In the genomic region with DNA sequence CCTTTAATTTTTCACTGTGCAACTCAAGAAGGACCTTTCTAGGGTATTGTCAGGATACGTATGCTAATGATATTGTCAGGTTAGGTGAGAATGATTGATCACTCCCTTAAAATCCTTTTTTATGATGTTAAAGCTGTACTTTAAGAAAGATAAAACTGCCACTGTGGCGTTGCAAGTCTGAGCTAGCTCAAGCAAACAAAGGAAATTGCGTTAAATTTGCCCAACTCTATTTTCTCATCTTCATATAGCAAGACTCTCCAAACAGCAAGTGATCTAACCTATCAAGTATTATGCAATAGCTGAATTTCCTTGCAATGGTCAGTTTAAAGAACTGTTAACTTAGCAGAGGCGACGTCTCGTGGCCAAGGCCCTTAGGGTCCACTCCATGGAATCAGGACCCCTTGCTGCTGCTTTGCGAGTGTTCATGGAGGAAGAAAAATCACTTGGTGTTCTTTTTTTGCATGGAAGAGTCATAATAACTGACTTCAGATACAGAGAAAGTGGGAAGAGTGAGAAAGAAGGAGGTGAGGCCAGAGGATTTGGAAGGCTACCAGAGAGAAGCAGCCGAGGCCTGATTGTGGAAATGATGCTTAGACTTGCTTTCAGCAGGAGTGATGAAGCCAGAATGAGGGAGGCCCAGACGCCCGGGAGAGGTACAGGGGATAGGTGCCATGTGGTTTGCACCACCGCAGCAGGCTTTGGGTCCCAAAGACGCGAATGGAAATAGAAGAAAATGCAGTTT, we compare ENCODE assay signal across 12 cellular contexts. TPM values are rescaled to one million over a fixed set of nuclear protein-coding genes. Genes with fewer than 3 reads are reported as not detected.
DNase-seq lines count a peak whose midpoint lies in the region; ATAC-seq, FAIRE-seq and TF ChIP-seq lines count a peak whose summit lies in the region.
"Had no signal": no experiment of that assay in that cellular context is flagged by ENCODE, and none has a peak within 500 bp of the region (broad histone marks: within the 10 kb centered on the region; RNA-seq: fewer than 3 reads in every experiment).

No MANE protein-coding gene starts in this region.

- peaks cover 2% of the 10 kb centered on the region for H3K9me1 ChIP-seq in keratinocyte (ENCODE audit: control insufficient read depth, extremely low read depth, insufficient read depth, low read length)

- no peaks in the 10 kb centered on the region for H3K9me3 ChIP-seq in CD4-positive, CD25-positive, alpha-beta regulatory T cell (ENCODE audit: control insufficient read depth in 2 of 2, low read length in 2 of 2)
- H3K9me3 ChIP-seq in H9 (ENCODE audit: control insufficient read depth, low read depth, low read length), result no peaks in the 10 kb centered on the region
- H3K9me3 ChIP-seq in keratinocyte (ENCODE audit: control insufficient read depth, low read depth, low read length), result no peaks in the 10 kb centered on the region
- no peaks in the 10 kb centered on the region for H3K9me3 ChIP-seq in kidney (ENCODE audit: control insufficient read depth in 1 of 2, low read length in 2 of 2)
- H3K9me3 ChIP-seq in pancreas, result no peaks in the 10 kb centered on the region
- H3K9me3 ChIP-seq: thyroid gland had no signal

- no peak for FAIRE-seq in keratinocyte (lab: Jason Lieb, UNC)
- FAIRE-seq in kidney (lab: Jason Lieb, UNC), result no peak
- no peak for FAIRE-seq in pancreas (lab: Jason Lieb, UNC)

- H2BK5ac ChIP-seq in H9 (ENCODE audit: insufficient read length, low read length), result no peak overlapping the region

- no peak overlapping the region for H2BK15ac ChIP-seq in H9 (ENCODE audit: low read depth, low read length)

- H3K4me2 ChIP-seq in H9 (ENCODE audit: insufficient read depth, insufficient read length, low read length), result no peak overlapping the region
- peak overlapping the region; percentile 96 for H3K4me2 ChIP-seq in keratinocyte (ENCODE audit: control insufficient read depth, extremely low read depth, insufficient read depth, low read depth, low read length)

- H4K20me1 ChIP-seq in H9 (ENCODE audit: control insufficient read depth, insufficient read depth, insufficient read length) (no peaks in the 10 kb centered on the region), keratinocyte (ENCODE audit: control insufficient read depth, extremely low read depth, insufficient read depth, low read length) (no peaks in the 10 kb centered on the region)

- H2BK12ac ChIP-seq in H9 (ENCODE audit: insufficient read length, low read depth, low read length), result no peak overlapping the region

- H3K36me3 Mint-ChIP-seq in CD4-positive, CD25-positive, alpha-beta regulatory T cell, result peaks cover 8% of the 10 kb centered on the region
- H3K36me3 Mint-ChIP-seq in H9 (ENCODE audit: insufficient read depth in 1 of 3, low read depth in 3 of 3), result no peaks in the 10 kb centered on the region
- peaks cover 28% of the 10 kb centered on the region for H3K36me3 Mint-ChIP-seq in activated CD8-positive, alpha-beta T cell treated with anti-CD3 and anti-CD28 coated beads for 36 hours (ENCODE audit: low read depth)

- H2AFZ ChIP-seq in H9 (ENCODE audit: low read length) (no peak overlapping the region), keratinocyte (ENCODE audit: control insufficient read depth, low read length) (no peak overlapping the region)

- H3K27me3 Mint-ChIP-seq in CD4-positive, CD25-positive, alpha-beta regulatory T cell, result peaks cover 5% of the 10 kb centered on the region
- H3K27me3 Mint-ChIP-seq in H9 (ENCODE audit: low read depth), result peaks cover 16% of the 10 kb centered on the region
- no peaks in the 10 kb centered on the region for H3K27me3 Mint-ChIP-seq in activated CD8-positive, alpha-beta T cell treated with anti-CD3 and anti-CD28 coated beads for 36 hours

- H3K9ac ChIP-seq in H9 (ENCODE audit: extremely low read depth, insufficient read length, low read length) (no peak overlapping the region), keratinocyte (ENCODE audit: control insufficient read depth, extremely low read depth, insufficient read depth, low read length) (no peak overlapping the region), kidney (ENCODE audit: low read length in 2 of 2) (no peak overlapping the region)

- H3K27ac Mint-ChIP-seq in CD4-positive, CD25-positive, alpha-beta regulatory T cell, result peak overlapping the region; percentile 81 to 96 (median 91)
- H3K27ac Mint-ChIP-seq in H9, result no peak overlapping the region
- H3K27ac Mint-ChIP-seq in activated CD8-positive, alpha-beta T cell treated with anti-CD3 and anti-CD28 coated beads for 36 hours, result peak overlapping the region; percentile 90

- peaks cover 68% of the 10 kb centered on the region for H3K4me1 ChIP-seq in CD4-positive, CD25-positive, alpha-beta regulatory T cell (ENCODE audit: control insufficient read depth, insufficient read depth, low read length, poor library complexity, severe bottlenecking)
- H3K4me1 ChIP-seq in H9 (ENCODE audit: insufficient read depth, low read length), result peaks cover 5% of the 10 kb centered on the region; the same call in 1 of the 2 replicates
- H3K4me1 ChIP-seq in keratinocyte (ENCODE audit: control insufficient read depth, extremely low read depth, insufficient read depth, low read length), result peaks cover 17% of the 10 kb centered on the region
- H3K4me1 ChIP-seq in kidney (ENCODE audit: control insufficient read depth in 1 of 2, insufficient read depth in 1 of 2, low read depth in 1 of 2, low read length in 2 of 2), result peaks cover 6 to 7% of the 10 kb centered on the region in 2 donors
- H3K4me1 ChIP-seq in pancreas, result peaks cover 0 to 8% (median 0%) of the 10 kb centered on the region in 3 donors

- CTCF ChIA-PET in activated CD8-positive, alpha-beta T cell treated with anti-CD3 and anti-CD28 coated beads for 36 hours (lab: Charles Lee), result no interaction called here

- H3K9me3 Mint-ChIP-seq in CD4-positive, CD25-positive, alpha-beta regulatory T cell, result no peaks in the 10 kb centered on the region
- no peaks in the 10 kb centered on the region for H3K9me3 Mint-ChIP-seq in H9
- H3K9me3 Mint-ChIP-seq in activated CD8-positive, alpha-beta T cell treated with anti-CD3 and anti-CD28 coated beads for 36 hours, result no peaks in the 10 kb centered on the region

- H3K79me2 ChIP-seq in H9 (ENCODE audit: insufficient read depth, low read length) (no peaks in the 10 kb centered on the region; the same call in 1 of the 2 replicates), keratinocyte (ENCODE audit: control insufficient read depth, insufficient read depth, low read length) (peaks cover 59% of the 10 kb centered on the region)

- H3K56ac ChIP-seq in H9 (ENCODE audit: insufficient read length, low read depth, low read length), result no peak overlapping the region

- H2BK20ac ChIP-seq in H9 (ENCODE audit: low read depth, low read length, poor library complexity, severe bottlenecking), result no peak overlapping the region

- H4K5ac ChIP-seq in H9 (ENCODE audit: insufficient read length, low read depth, low read length), result no peak overlapping the region

- no peak overlapping the region for H2AK5ac ChIP-seq in H9 (ENCODE audit: insufficient read length, low read length)

- H3K14ac ChIP-seq in H9 (ENCODE audit: insufficient read depth, low read length), result no peak overlapping the region

- H4K91ac ChIP-seq in H9 (ENCODE audit: insufficient read length, low read depth, low read length), result no peak overlapping the region

- no CpG with 5 or more reads among the region's 13 CpGs for WGBS in H9 (ENCODE audit: extremely low coverage, insufficient read length, low lambda C conversion rate)
- 90 to 91% methylated on average over 13 of the region's 13 CpGs for WGBS in pancreas, 2 donors

- ATAC-seq in CD4-positive, CD25-positive, alpha-beta regulatory T cell (ENCODE audit: low read depth in 2 of 2), result no peak
- no peak for ATAC-seq in activated CD8-positive, alpha-beta T cell treated with anti-CD3 and anti-CD28 coated beads for 36 hours
- no peak for ATAC-seq in HG03196 (IDR thresholded peaks at IDR 0.05; ENCODE audit: unreplicated experiment)
- no peak for ATAC-seq in HG02870 (IDR thresholded peaks at IDR 0.05; ENCODE audit: unreplicated experiment)
- no peak for ATAC-seq in pancreas
- ATAC-seq: sciatic nerve had no signal

- H3K36me3 ChIP-seq in CD4-positive, CD25-positive, alpha-beta regulatory T cell (ENCODE audit: control insufficient read depth, insufficient read depth, low read length), result no peaks in the 10 kb centered on the region
- H3K36me3 ChIP-seq in keratinocyte (ENCODE audit: control insufficient read depth in 2 of 2, extremely low read depth in 1 of 2, insufficient read depth in 2 of 2, low read length in 2 of 2), result no peaks in the 10 kb centered on the region
- H3K36me3 ChIP-seq in kidney (ENCODE audit: control insufficient read depth in 1 of 2, insufficient read depth in 2 of 2, low read length in 2 of 2), result no peaks in the 10 kb centered on the region
- H3K36me3 ChIP-seq in pancreas, result no peaks in the 10 kb centered on the region
- H3K36me3 ChIP-seq: cardiac muscle cell, thyroid gland had no signal

- H3K27ac ChIP-seq in CD4-positive, CD25-positive, alpha-beta regulatory T cell (ENCODE audit: insufficient read depth, low read length, poor library complexity, severe bottlenecking), result peak overlapping the region; percentile 84
- H3K27ac ChIP-seq in H9 (ENCODE audit: insufficient read length, low read depth, low read length) (no peak overlapping the region), keratinocyte (ENCODE audit: control insufficient read depth, insufficient read depth, low read length) (no peak overlapping the region), kidney (ENCODE audit: low read depth in 2 of 2, low read length in 2 of 2) (no peak overlapping the region), pancreas (no peak overlapping the region)
- H3K27ac ChIP-seq: cardiac muscle cell, thyroid gland had no signal

- no peak overlapping the region for H4K8ac ChIP-seq in H9 (replicated peaks; ENCODE audit: insufficient read length, low read depth, low read length)

- H3K79me1 ChIP-seq in H9 (ENCODE audit: insufficient read depth, low read depth, low read length, poor library complexity, severe bottlenecking), result peaks cover 2% of the 10 kb centered on the region

- no peak for DNase-seq in CD4-positive, CD25-positive, alpha-beta regulatory T cell
- DNase-seq in H9 (no peak), keratinocyte (ENCODE audit: low read depth, low spot score) (no peak), kidney (no peak), pancreas (no peak)
- no peak for DNase-seq in activated CD8-positive, alpha-beta T cell treated with anti-CD3 and anti-CD28 coated beads for 36 hours
- DNase-seq: GF-D8, thyroid gland had no signal

- H3K4me3 ChIP-seq in CD4-positive, CD25-positive, alpha-beta regulatory T cell (ENCODE audit: low read depth, low read length), result peak overlapping the region; percentile 99
- H3K4me3 ChIP-seq in keratinocyte (ENCODE audit: control insufficient read depth in 2 of 3, extremely low read depth in 1 of 3, insufficient read depth in 2 of 3, low read depth in 1 of 3, low read length in 3 of 3) (no peak overlapping the region), kidney (ENCODE audit: low read length in 2 of 2) (no peak overlapping the region), pancreas (no peak overlapping the region)
- H3K4me3 ChIP-seq: thyroid gland had no signal

- H3K4ac ChIP-seq in H9 (ENCODE audit: low read depth, low read length), result no peak overlapping the region

- H3K23ac ChIP-seq in H9 (ENCODE audit: insufficient read length, low read depth, low read length), result no peak overlapping the region

- TF ChIP-seq CTCF in H9 (conservative IDR thresholded peaks at IDR 0.05) (no peak), keratinocyte (optimal IDR thresholded peaks at IDR 0.05 in 1 of 3, IDR thresholded peaks at IDR 0.05 in 1 of 3, conservative IDR thresholded peaks at IDR 0.05 in 1 of 3; ENCODE audit: extremely low read depth in 1 of 3, insufficient read depth in 2 of 3, low read length in 3 of 3) (no peak), kidney (IDR thresholded peaks at IDR 0.05; ENCODE audit: borderline replicate concordance, extremely low read depth, insufficient read depth) (no peak), pancreas (IDR thresholded peaks at IDR 0.05) (no peak)
- TF ChIP-seq CTCF in activated CD8-positive, alpha-beta T cell treated with anti-CD3 and anti-CD28 coated beads for 36 hours (IDR thresholded peaks at IDR 0.05), result no peak

- dilution Hi-C loops in keratinocyte (cut with MboI; ENCODE audit: extremely low pct_ligation_motif_present, low sequenced_read_pairs), result no loop called here

- no peaks in the 10 kb centered on the region for H3K27me3 ChIP-seq in CD4-positive, CD25-positive, alpha-beta regulatory T cell (ENCODE audit: control insufficient read depth, insufficient read depth, low read length)
- H3K27me3 ChIP-seq in H9 (ENCODE audit: insufficient read depth, low read length), result peaks cover 5% of the 10 kb centered on the region; the same call in 1 of the 2 replicates
- no peaks in the 10 kb centered on the region for H3K27me3 ChIP-seq in keratinocyte (ENCODE audit: control insufficient read depth, extremely low read depth, insufficient read depth, low read length)
- H3K27me3 ChIP-seq in pancreas, result no peaks in the 10 kb centered on the region
- H3K27me3 ChIP-seq: cardiac muscle cell, thyroid gland had no signal

- H3K4me1 Mint-ChIP-seq in CD4-positive, CD25-positive, alpha-beta regulatory T cell, result peaks cover 31 to 72% (median 53%) of the 10 kb centered on the region in 4 donors
- H3K4me1 Mint-ChIP-seq in H9, result peaks cover 29 to 31% of the 10 kb centered on the region in 2 experiments
- H3K4me1 Mint-ChIP-seq in activated CD8-positive, alpha-beta T cell treated with anti-CD3 and anti-CD28 coated beads for 36 hours (ENCODE audit: low read depth), result peaks cover 64% of the 10 kb centered on the region

- H3K23me2 ChIP-seq in H9 (ENCODE audit: insufficient read length, low read depth, low read length, poor library complexity, severe bottlenecking), result peaks cover 11% of the 10 kb centered on the region

- POLR2A ChIA-PET in activated CD8-positive, alpha-beta T cell treated with anti-CD3 and anti-CD28 coated beads for 36 hours (lab: Charles Lee), result interaction anchor here (0.9 to 1.4 kb wide), 3 partner anchors 14 to 81 kb away, joined by 3 to 4 read pairs (median 3); no protein-coding TSS in a partner anchor

- no peak overlapping the region for H2BK120ac ChIP-seq in H9 (ENCODE audit: low read depth, low read length, poor library complexity, severe bottlenecking)

- no peak overlapping the region for H3K18ac ChIP-seq in H9 (ENCODE audit: insufficient read length, low read depth, low read length)

- intact Hi-C loops in activated CD8-positive, alpha-beta T cell treated with anti-CD3 and anti-CD28 coated beads for 36 hours (cut with micrococcal nuclease), result loop anchor here (5.0 kb wide), 1 partner anchor 38 kb away; no protein-coding TSS in a partner anchor
- intact Hi-C loops in kidney (cut with DNase I) (no loop called here), pancreas (cut with DNase I) (no loop called here)

- H3T11ph ChIP-seq in H9 (ENCODE audit: low read length), result no peak overlapping the region

- peak overlapping the region; percentile 92 to 98 (median 94) for H3K4me3 Mint-ChIP-seq in CD4-positive, CD25-positive, alpha-beta regulatory T cell
- peak overlapping the region; percentile 18 to 63; a peak in 2 of 5 replicates for H3K4me3 Mint-ChIP-seq in H9
- H3K4me3 Mint-ChIP-seq in activated CD8-positive, alpha-beta T cell treated with anti-CD3 and anti-CD28 coated beads for 36 hours, result peak overlapping the region; percentile 85

RNA-seq across cellular contexts. Expression of gene TRAF3, which starts 2.5 kb away (rescaled TPM):
- total RNA-seq in CD4-positive, CD25-positive, alpha-beta regulatory T cell, result 71.2 TPM
- polyA plus RNA-seq in CD4-positive, CD25-positive, alpha-beta regulatory T cell, result 10 to 100 TPM; 17.7 to 26.9 (median 20.4) TPM
- total RNA-seq in H9 (2021) (9.6 TPM in 2 replicates), kidney (35.4 TPM), pancreas (10 to 100 TPM in 1 of 6 donors, 1 to 10 TPM in 5; 4.3 to 14.7 (median 6.4) TPM)
- total RNA-seq in activated CD8-positive, alpha-beta T cell treated with anti-CD3 and anti-CD28 coated beads for 36 hours, result 10 to 100 TPM; 39.1 to 40.2 TPM
- polyA plus RNA-seq in keratinocyte (11.0 to 20.1 TPM (median 12.5 TPM) in 3 replicates), kidney (ENCODE audit: insufficient read depth, low read depth, low replicate concordance) (5.2 TPM), pancreas (1 to 10 TPM; 3.6 to 4.5 TPM)
- polyA plus RNA-seq in keratinocyte (2011; ENCODE audit: low read depth), result 11.3 TPM
- 14.0 and 17.4 TPM in 2 replicates for polyA plus RNA-seq in keratinocyte (2011; cell fraction: cytosol; rRNA removed)
- 18.8 and 22.7 TPM in 2 replicates for polyA plus RNA-seq in keratinocyte (2011; cell fraction: nucleus; rRNA removed)
- polyA plus RNA-seq in keratinocyte (2012; ENCODE audit: low replicate concordance), result 5.2 and 16.8 TPM in 2 replicates
- 21.9 to 45.6 TPM (median 25.2 TPM) in 3 replicates for polyA minus RNA-seq in keratinocyte
- 12.5 TPM for polyA minus RNA-seq in keratinocyte (2011; cell fraction: cytosol; rRNA and poly(A)+ RNA removed)
- 11.1 and 14.6 TPM in 2 replicates for polyA minus RNA-seq in keratinocyte (2011; cell fraction: nucleus; rRNA and poly(A)+ RNA removed)

Comparison
In these comparisons a context has a peak if more than half of its experiments do, and no peak if none do; other contexts are left out.
1. H3K27ac Mint-ChIP-seq: peak in CD4-positive, CD25-positive, alpha-beta regulatory T cell (3 of 3) and activated CD8-positive, alpha-beta T cell treated with anti-CD3 and anti-CD28 coated beads for 36 hours (single experiment); none in H9 (0 of 3).
2. H3K4me3 Mint-ChIP-seq: peak in every context shown above with its lines; median percentile 94 in CD4-positive, CD25-positive, alpha-beta regulatory T cell; 85 in activated CD8-positive, alpha-beta T cell treated with anti-CD3 and anti-CD28 coated beads for 36 hours; 40 in H9.